In the genomic region with DNA sequence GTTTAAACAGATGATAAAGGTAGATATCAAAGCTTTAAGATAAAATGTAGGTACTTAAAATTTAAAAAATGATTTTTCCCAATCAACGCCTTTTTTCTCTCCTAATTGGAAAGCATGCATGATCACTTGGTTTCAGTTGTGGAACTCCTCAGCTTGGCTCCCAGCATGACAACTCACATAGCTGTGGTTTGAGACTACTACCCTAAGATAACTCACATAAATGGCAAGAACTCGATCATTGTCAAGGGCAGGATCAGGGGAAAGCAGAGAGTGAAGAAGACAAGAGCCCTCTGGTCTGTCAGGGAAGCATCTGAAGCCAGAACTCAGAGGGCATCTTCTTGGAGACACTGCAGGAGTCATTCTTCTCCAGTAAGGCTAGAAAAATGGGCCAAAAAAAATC, we compare ENCODE assay signal across 1 cellular context.
TF ChIP-seq lines count a peak whose summit lies in the region.

No MANE protein-coding gene starts in this region.

TF ChIP-seq in IMR-90, 13 proteins besides CTCF, POLR2A, EP300 and RAD21 (continued from another document):
- TF ChIP-seq MAFK (IDR thresholded peaks at IDR 0.05; ENCODE audit: low read depth, low read length), result no peak
- no peak for TF ChIP-seq CHD1 (IDR thresholded peaks at IDR 0.05; ENCODE audit: low read depth, low read length)
- no peak for TF ChIP-seq SMC3 (IDR thresholded peaks at IDR 0.05; ENCODE audit: low read depth, low read length)
- no peak for TF ChIP-seq FOS (IDR thresholded peaks at IDR 0.05; ENCODE audit: low read depth, low read length)
- no peak for TF ChIP-seq NFE2L2 (IDR thresholded peaks at IDR 0.05; ENCODE audit: low read depth, low read length)
